In genomic region chr6:155078331-155078745, GRCh38 we compare ENCODE assay signal across 2 cellular contexts.
TF ChIP-seq lines count a peak whose summit lies in the region.

No MANE protein-coding gene starts in this region.

TF ChIP-seq in SK-N-SH treated with all-trans-retinoic acid at 6 μM for 48 hours, 23 proteins besides CTCF, POLR2A, EP300 and RAD21 (continued from another document):
- TF ChIP-seq CREB5 (CRISPR knock-in tag; IDR thresholded peaks at IDR 0.05; ENCODE audit: low read depth) (no peak), CSRNP3 (CRISPR knock-in tag; IDR thresholded peaks at IDR 0.05) (no peak), ZC3H10 (CRISPR knock-in tag; IDR thresholded peaks at IDR 0.05) (no peak), SNAI2 (CRISPR knock-in tag; IDR thresholded peaks at IDR 0.05) (no peak), ZNF8 (CRISPR knock-in tag; IDR thresholded peaks at IDR 0.05) (no peak), CSDC2 (CRISPR knock-in tag; IDR thresholded peaks at IDR 0.05) (no peak), BACH2 (CRISPR knock-in tag; IDR thresholded peaks at IDR 0.05; ENCODE audit: borderline replicate concordance) (no peak), GLIS3 (CRISPR knock-in tag; IDR thresholded peaks at IDR 0.05) (no peak), ESRRG (CRISPR knock-in tag; IDR thresholded peaks at IDR 0.05) (no peak)
- TF ChIP-seq, protein P1, sequence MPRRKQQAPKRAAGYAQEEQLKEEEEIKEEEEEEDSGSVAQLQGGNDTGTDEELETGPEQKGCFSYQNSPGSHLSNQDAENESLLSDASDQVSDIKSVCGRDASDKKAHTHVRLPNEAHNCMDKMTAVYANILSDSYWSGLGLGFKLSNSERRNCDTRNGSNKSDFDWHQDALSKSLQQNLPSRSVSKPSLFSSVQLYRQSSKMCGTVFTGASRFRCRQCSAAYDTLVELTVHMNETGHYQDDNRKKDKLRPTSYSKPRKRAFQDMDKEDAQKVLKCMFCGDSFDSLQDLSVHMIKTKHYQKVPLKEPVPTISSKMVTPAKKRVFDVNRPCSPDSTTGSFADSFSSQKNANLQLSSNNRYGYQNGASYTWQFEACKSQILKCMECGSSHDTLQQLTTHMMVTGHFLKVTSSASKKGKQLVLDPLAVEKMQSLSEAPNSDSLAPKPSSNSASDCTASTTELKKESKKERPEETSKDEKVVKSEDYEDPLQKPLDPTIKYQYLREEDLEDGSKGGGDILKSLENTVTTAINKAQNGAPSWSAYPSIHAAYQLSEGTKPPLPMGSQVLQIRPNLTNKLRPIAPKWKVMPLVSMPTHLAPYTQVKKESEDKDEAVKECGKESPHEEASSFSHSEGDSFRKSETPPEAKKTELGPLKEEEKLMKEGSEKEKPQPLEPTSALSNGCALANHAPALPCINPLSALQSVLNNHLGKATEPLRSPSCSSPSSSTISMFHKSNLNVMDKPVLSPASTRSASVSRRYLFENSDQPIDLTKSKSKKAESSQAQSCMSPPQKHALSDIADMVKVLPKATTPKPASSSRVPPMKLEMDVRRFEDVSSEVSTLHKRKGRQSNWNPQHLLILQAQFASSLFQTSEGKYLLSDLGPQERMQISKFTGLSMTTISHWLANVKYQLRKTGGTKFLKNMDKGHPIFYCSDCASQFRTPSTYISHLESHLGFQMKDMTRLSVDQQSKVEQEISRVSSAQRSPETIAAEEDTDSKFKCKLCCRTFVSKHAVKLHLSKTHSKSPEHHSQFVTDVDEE (CRISPR knock-in tag; IDR thresholded peaks at IDR 0.05), result no peak

TF ChIP-seq in SK-N-SH, 30 proteins besides CTCF, POLR2A, EP300 and RAD21 (continued from another document):
- no peak for TF ChIP-seq REST (IDR thresholded peaks at IDR 0.05; ENCODE audit: low read depth, low read length)
- TF ChIP-seq YY1 (IDR thresholded peaks at IDR 0.05; ENCODE audit: low read depth), result no peak
- no peak for TF ChIP-seq ELF1 (IDR thresholded peaks at IDR 0.05)
